9 cellular contexts compared by ENCODE assay signal in genomic region chr4:82889287-82889686, GRCh38. TPM values are rescaled to one million over a fixed set of nuclear protein-coding genes. Genes with fewer than 3 reads are reported as not detected.
DNase-seq lines count a peak whose midpoint lies in the region; ATAC-seq and TF ChIP-seq lines count a peak whose summit lies in the region.
"Had no signal": no experiment of that assay in that cellular context is flagged by ENCODE, and none has a peak within 500 bp of the region (broad histone marks: within the 10 kb centered on the region; RNA-seq: fewer than 3 reads in every experiment).

No MANE protein-coding gene starts in this region.

- H3K4me3 ChIP-seq in CD8-positive, alpha-beta memory T cell (ENCODE audit: low read length): peak overlapping the region; percentile 67
- peak overlapping the region; percentile 90 for H3K4me3 ChIP-seq in NB4 (ENCODE audit: low read depth, low read length)
- peak overlapping the region in 39 of 59 donors; percentile 73 to 100 (median 93) for H3K4me3 ChIP-seq in dorsolateral prefrontal cortex

- H3K27ac ChIP-seq in CD8-positive, alpha-beta memory T cell (ENCODE audit: low read depth, low read length): peak overlapping the region; percentile 97
- H3K27ac ChIP-seq in dorsolateral prefrontal cortex: no peak overlapping the region
- H3K27ac ChIP-seq: parathyroid adenoma had no signal

- peak overlapping the region in 7 of 8 donors; percentile 38 to 99 (median 98) for H3K27ac Mint-ChIP-seq in CD8-positive, alpha-beta memory T cell
- no peak overlapping the region for H3K27ac Mint-ChIP-seq in neural crest cell (ENCODE audit: unreplicated experiment)

- no peaks in the 10 kb centered on the region for H3K9me3 Mint-ChIP-seq in CD8-positive, alpha-beta memory T cell
- H3K9me3 Mint-ChIP-seq in neural crest cell: no peaks in the 10 kb centered on the region

- H3K27me3 Mint-ChIP-seq in CD8-positive, alpha-beta memory T cell: no peaks in the 10 kb centered on the region
- no peaks in the 10 kb centered on the region for H3K27me3 Mint-ChIP-seq in neural crest cell (ENCODE audit: low read depth)

- peak overlapping the region; percentile 91 to 96 (median 95) for H3K4me3 Mint-ChIP-seq in CD8-positive, alpha-beta memory T cell
- H3K4me3 Mint-ChIP-seq in neural crest cell: peak overlapping the region; percentile 98

- H3K4me1 Mint-ChIP-seq in CD8-positive, alpha-beta memory T cell: peaks cover 51 to 65% (median 65%) of the 10 kb centered on the region in 3 donors
- H3K4me1 Mint-ChIP-seq in neural crest cell: peaks cover 54% of the 10 kb centered on the region

- ATAC-seq in HG03521 (IDR thresholded peaks at IDR 0.05; ENCODE audit: unreplicated experiment): no peak
- no peak for ATAC-seq in HG03108 (IDR thresholded peaks at IDR 0.05; ENCODE audit: unreplicated experiment)

- POLR2A ChIA-PET in CD8-positive, alpha-beta memory T cell (lab: Charles Lee): interaction anchor here (0.6 to 0.9 kb wide), 3 partner anchors 146 to 221 kb away, joined by 4 to 7 read pairs (median 5); partner anchors contain the start of gene COPS4
- POLR2A ChIA-PET in GM10248 (lab: Yijun Ruan, JAX): interaction anchor here (0.6 to 1.8 kb wide), 8 partner anchors 10 to 422 kb away, joined by 3 to 8 read pairs (median 4); partner anchors contain the start of genes COPS4 and THAP9

- CTCF ChIA-PET in CD8-positive, alpha-beta memory T cell (lab: Charles Lee): interaction anchor here (0.7 to 1.2 kb wide), 2 partner anchors 11 to 395 kb away, joined by 3 read pairs; partner anchors contain the start of genes COQ2 and THAP9
- CTCF ChIA-PET in GM10248 (lab: Yijun Ruan, JAX): interaction anchor here (0.9 to 1.5 kb wide), 5 partner anchors 9 to 395 kb away, joined by 3 to 5 read pairs (median 3); partner anchors contain the start of gene COQ2

- no peaks in the 10 kb centered on the region for H3K27me3 ChIP-seq in CD8-positive, alpha-beta memory T cell (ENCODE audit: insufficient read depth, low read length, poor library complexity, severe bottlenecking)
- no peaks in the 10 kb centered on the region for H3K27me3 ChIP-seq in dorsolateral prefrontal cortex

- no peaks in the 10 kb centered on the region for H3K9me3 ChIP-seq in CD8-positive, alpha-beta memory T cell (ENCODE audit: low read length)

- H3K4me1 ChIP-seq in CD8-positive, alpha-beta memory T cell (ENCODE audit: insufficient read depth, low read length): peaks cover 37% of the 10 kb centered on the region

- H3K36me3 ChIP-seq in CD8-positive, alpha-beta memory T cell (ENCODE audit: insufficient read depth, low read length): peaks cover 3% of the 10 kb centered on the region

- no peak for DNase-seq in CD8-positive, alpha-beta memory T cell
- DNase-seq in NB4 (ENCODE audit: low read depth) (no peak), dorsolateral prefrontal cortex (no peak), neural crest cell (ENCODE audit: low read depth, low spot score) (no peak), GM10248 (ENCODE audit: extremely low spot score) (no peak), H4 (ENCODE audit: low spot score) (no peak)

- no peak for TF ChIP-seq POLR2A in NB4 (IDR thresholded peaks at IDR 0.05; ENCODE audit: extremely low read depth, insufficient read length)

- intact Hi-C loops in dorsolateral prefrontal cortex (cut with DNase I): no loop called here

- TF ChIP-seq CTCF in NB4 (IDR thresholded peaks at IDR 0.05; ENCODE audit: low read depth, low read length): no peak
- no peak for TF ChIP-seq CTCF in dorsolateral prefrontal cortex (IDR thresholded peaks at IDR 0.05 in 54 of 56, conservative IDR thresholded peaks at IDR 0.05 in 2 of 56; ENCODE audit: low read depth in 1 of 56, partially characterized antibody in 56 of 56)
- TF ChIP-seq CTCF in neural crest cell (conservative IDR thresholded peaks at IDR 0.05): no peak
- TF ChIP-seq CTCF in GM10248 (IDR thresholded peaks at IDR 0.05; ENCODE audit: control extremely low read depth, extremely low read depth, low read depth, missing control alignments): no peak

- H3K36me3 Mint-ChIP-seq in CD8-positive, alpha-beta memory T cell: peaks cover under 1 to 33% (median under 1%) of the 10 kb centered on the region in 3 donors
- H3K36me3 Mint-ChIP-seq in neural crest cell (ENCODE audit: low read depth): no peaks in the 10 kb centered on the region

RNA-seq across cellular contexts. Expression of gene SEC31A, which starts 1.7 kb away (rescaled TPM):
- 100 to 1,000 TPM in 1 of 2 experiments, 10 to 100 TPM in 1; 87.3 to 100 TPM for total RNA-seq in CD8-positive, alpha-beta memory T cell
- polyA plus RNA-seq in CD8-positive, alpha-beta memory T cell: 129 TPM
- total RNA-seq in dorsolateral prefrontal cortex: 100 to 1,000 TPM in 119 of 120 experiments, 10 to 100 TPM in 1; 85.5 to 171 (median 130) TPM
- 137 and 166 TPM in 2 replicates for total RNA-seq in neural crest cell
- 132 and 136 TPM in 2 replicates for total RNA-seq in H4 (2014; rRNA removed; shearing (Covaris generic))

RNA-seq across cellular contexts. Expression of gene THAP9, which starts 11.2 kb away (rescaled TPM):
- 1 to 10 TPM; 1.6 to 2.3 TPM for total RNA-seq in CD8-positive, alpha-beta memory T cell
- 2.0 TPM for polyA plus RNA-seq in CD8-positive, alpha-beta memory T cell
- total RNA-seq in dorsolateral prefrontal cortex: 10 to 100 TPM in 24 of 120 experiments, 1 to 10 TPM in 96; 4.1 to 16.4 (median 7.3) TPM
- total RNA-seq in neural crest cell: 11.6 and 11.7 TPM in 2 replicates
- total RNA-seq in H4 (2014; rRNA removed; shearing (Covaris generic)): 1.5 and 3.3 TPM in 2 replicates
